Comparison of ENCODE assay signal across 9 cellular contexts in genomic region chr7:123682690-123683089, GRCh38. TPM values are rescaled to one million over a fixed set of nuclear protein-coding genes. Genes with fewer than 3 reads are reported as not detected.
A peak's percentile ranks its signal among the peaks of the same experiment; 100 is the strongest.
DNase-seq lines count a peak whose midpoint lies in the region; FAIRE-seq and TF ChIP-seq lines count a peak whose summit lies in the region.
"Had no signal": no experiment of that assay in that cellular context is flagged by ENCODE, and none has a peak within 500 bp of the region (broad histone marks: within the 10 kb centered on the region; RNA-seq: fewer than 3 reads in every experiment).

No MANE protein-coding gene starts in this region.

- H3K36me3 ChIP-seq in brain microvascular endothelial cell (replicated peaks): peaks cover 3% of the 10 kb centered on the region

- H3K9me3 Mint-ChIP-seq in HFFc6: no peaks in the 10 kb centered on the region
- H3K9me3 Mint-ChIP-seq: activated naive CD8-positive, alpha-beta T cell treated with anti-CD3 and anti-CD28 coated beads, Interleukin-2, amount 10 ng/mL, durations not matched to agents 7 days and 5 days had no signal

- H3K27ac Mint-ChIP-seq in HFFc6: no peak overlapping the region
- H3K27ac Mint-ChIP-seq: activated naive CD8-positive, alpha-beta T cell treated with anti-CD3 and anti-CD28 coated beads, Interleukin-2, amount 10 ng/mL, durations not matched to agents 7 days and 5 days had no signal

- no peak for FAIRE-seq in urothelium cell line (lab: Jason Lieb, UNC)

- H3K4me3 Mint-ChIP-seq in HFFc6: no peak overlapping the region
- H3K4me3 Mint-ChIP-seq: activated naive CD8-positive, alpha-beta T cell treated with anti-CD3 and anti-CD28 coated beads, Interleukin-2, amount 10 ng/mL, durations not matched to agents 7 days and 5 days had no signal

- H3K36me3 Mint-ChIP-seq in HFFc6 (ENCODE audit: low read depth): no peaks in the 10 kb centered on the region

- in situ Hi-C loops in brain microvascular endothelial cell (cut with HindIII; ENCODE audit: low pct_ligation_motif_present, low sequenced_read_pairs): no loop called here

- no peak overlapping the region for H3K27ac ChIP-seq in brain microvascular endothelial cell

- no peaks in the 10 kb centered on the region for H3K27me3 ChIP-seq in brain microvascular endothelial cell (replicated peaks)

- H3K4me1 Mint-ChIP-seq in HFFc6 (ENCODE audit: low read depth): peaks cover 6% of the 10 kb centered on the region; the same call in 1 of the 2 replicates
- H3K4me1 Mint-ChIP-seq: activated naive CD8-positive, alpha-beta T cell treated with anti-CD3 and anti-CD28 coated beads, Interleukin-2, amount 10 ng/mL, durations not matched to agents 7 days and 5 days had no signal

- peak; percentile 8 for DNase-seq in NOMO-1 treated with DMSO at 0.1 percent for 48 hours (lab: John Stamatoyannopoulos, UW; ENCODE audit: unreplicated experiment)
- no peak for DNase-seq in NOMO-1 treated with dmso at 0.1 percent for 144 hours (lab: John Stamatoyannopoulos, UW; ENCODE audit: unreplicated experiment)
- DNase-seq in HFFc6: peak; percentile 69
- DNase-seq in NCI-H2171 (lab: John Stamatoyannopoulos, UW): peak; percentile 2
- DNase-seq in brain microvascular endothelial cell: peak; percentile 57
- peak; percentile 64 for DNase-seq in kidney glomerular epithelial cell (lab: John Stamatoyannopoulos, UW)
- DNase-seq in urothelium cell line (ENCODE audit: low spot score): peak; percentile 2
- DNase-seq in mesenteric fat pad (ENCODE audit: low spot score): no peak
- DNase-seq: activated naive CD8-positive, alpha-beta T cell treated with anti-CD3 and anti-CD28 coated beads, Interleukin-2, amount 10 ng/mL, durations not matched to agents 7 days and 5 days had no signal

- no peak overlapping the region for H3K4me3 ChIP-seq in brain microvascular endothelial cell (ENCODE audit: low read depth, low read length)

- TF ChIP-seq CTCF in HFFc6 (IDR thresholded peaks at IDR 0.05) (peak; percentile 83), brain microvascular endothelial cell (IDR thresholded peaks at IDR 0.05; ENCODE audit: low read depth, low read length, missing control alignments) (peak; percentile 57)

- no peaks in the 10 kb centered on the region for H3K27me3 Mint-ChIP-seq in HFFc6 (ENCODE audit: insufficient read depth)
- H3K27me3 Mint-ChIP-seq: activated naive CD8-positive, alpha-beta T cell treated with anti-CD3 and anti-CD28 coated beads, Interleukin-2, amount 10 ng/mL, durations not matched to agents 7 days and 5 days had no signal

RNA-seq across cellular contexts. Expression of gene LMOD2, which starts 27.0 kb away (rescaled TPM):
- total RNA-seq in HFFc6 (2021; fragmentation: NEBNext Ultra II Directional; extraction: Animal tissue kit (Norgen Biotek cat#: 25700)): not detected
- total RNA-seq in mesenteric fat pad: not detected
- total RNA-seq: activated naive CD8-positive, alpha-beta T cell treated with anti-CD3 and anti-CD28 coated beads, Interleukin-2, amount 10 ng/mL, durations not matched to agents 7 days and 5 days had no signal

Comparison
In these comparisons a context has a peak if more than half of its experiments do, and no peak if none do; other contexts are left out.
1. DNase-seq: peak in NOMO-1 treated with DMSO at 0.1 percent for 48 hours (single experiment), HFFc6 (single experiment), NCI-H2171 (single experiment), brain microvascular endothelial cell (single experiment), kidney glomerular epithelial cell (single experiment) and urothelium cell line (single experiment); none in NOMO-1 treated with dmso at 0.1 percent for 144 hours (single experiment) and mesenteric fat pad (single experiment).